Comparison of ENCODE assay signal across 22 cellular contexts in genomic region chr6:35351422-35351821, GRCh38. TPM values are rescaled to one million over a fixed set of nuclear protein-coding genes. Genes with fewer than 3 reads are reported as not detected.
"Had no signal": no experiment of that assay in that cellular context is flagged by ENCODE, and none has a peak within 500 bp of the region (broad histone marks: within the 10 kb centered on the region; RNA-seq: fewer than 3 reads in every experiment).

No MANE protein-coding gene starts in this region.

- H3K9me3 ChIP-seq: heart right ventricle, spleen, tibial artery had no signal

- ATAC-seq: activated CD4-positive, CD25-positive, alpha-beta regulatory T cell treated with anti-CD3 and anti-CD28 coated beads, Interleukin-2, amount 50 U/mL, for 24 hours; activated CD8-positive, alpha-beta memory T cell treated with anti-CD3 and anti-CD28 coated beads, Interleukin-2, amount 10 ng/mL, durations not matched to agents 7 days and 5 days; activated CD8-positive, alpha-beta T cell treated with anti-CD3 and anti-CD28 coated beads for 36 hours; heart right ventricle; left colon; stimulated activated naive CD8-positive, alpha-beta T cell treated with anti-CD3 and anti-CD28 coated beads, Interleukin-15, amount 100 ng/mL, for 72 hours had no signal

- H3K27ac Mint-ChIP-seq: activated CD4-positive, alpha-beta T cell treated with anti-CD3 and anti-CD28 coated beads, Interleukin-2, amount 10 ng/mL, durations not matched to agents 7 days and 5 days; activated CD8-positive, alpha-beta memory T cell treated with anti-CD3 and anti-CD28 coated beads, Interleukin-2, amount 10 ng/mL, durations not matched to agents 7 days and 5 days; activated CD8-positive, alpha-beta T cell treated with anti-CD3 and anti-CD28 coated beads for 36 hours; brain; dendritic cell treated with granulocyte-macrophage colony-stimulating factor and Interleukin-4, amounts not matched to agents 40 ng/mL and 50 ng/mL, for 4 days; memory B cell; progenitor cell of endocrine pancreas had no signal

- DNase-seq: activated CD4-positive, alpha-beta T cell treated with anti-CD3 and anti-CD28 coated beads, Interleukin-2, amount 10 ng/mL, durations not matched to agents 7 days and 5 days; activated CD8-positive, alpha-beta memory T cell treated with anti-CD3 and anti-CD28 coated beads, Interleukin-2, amount 10 ng/mL, durations not matched to agents 7 days and 5 days; activated CD8-positive, alpha-beta T cell treated with anti-CD3 and anti-CD28 coated beads for 36 hours; activated naive CD4-positive, alpha-beta T cell treated with Interleukin-2 at 50 U/mL for 16 hours; caudate nucleus; effector CD4-positive, alpha-beta T cell; erythroblast; foreskin fibroblast; heart right ventricle; left colon; retina; spleen; stimulated activated CD4-positive, alpha-beta T cell treated with anti-CD3 and anti-CD28 coated beads, Interleukin-4, amount 100 ng/mL, for 24 hours; stimulated activated naive CD8-positive, alpha-beta T cell treated with anti-CD3 and anti-CD28 coated beads, Interleukin-15, amount 100 ng/mL, for 72 hours; tibial artery had no signal

- H3K27me3 ChIP-seq: heart right ventricle, spleen, tibial artery had no signal

- H3K4me3 Mint-ChIP-seq: activated CD4-positive, alpha-beta T cell treated with anti-CD3 and anti-CD28 coated beads, Interleukin-2, amount 10 ng/mL, durations not matched to agents 7 days and 5 days; activated CD8-positive, alpha-beta memory T cell treated with anti-CD3 and anti-CD28 coated beads, Interleukin-2, amount 10 ng/mL, durations not matched to agents 7 days and 5 days; activated CD8-positive, alpha-beta T cell treated with anti-CD3 and anti-CD28 coated beads for 36 hours; brain; dendritic cell treated with granulocyte-macrophage colony-stimulating factor and Interleukin-4, amounts not matched to agents 40 ng/mL and 50 ng/mL, for 4 days; memory B cell; stimulated activated naive CD8-positive, alpha-beta T cell treated with anti-CD3 and anti-CD28 coated beads, Interleukin-15, amount 100 ng/mL, for 72 hours had no signal

- H3K9me3 Mint-ChIP-seq: activated CD4-positive, alpha-beta T cell treated with anti-CD3 and anti-CD28 coated beads, Interleukin-2, amount 10 ng/mL, durations not matched to agents 7 days and 5 days; activated CD8-positive, alpha-beta T cell treated with anti-CD3 and anti-CD28 coated beads for 36 hours; brain; dendritic cell treated with granulocyte-macrophage colony-stimulating factor and Interleukin-4, amounts not matched to agents 40 ng/mL and 50 ng/mL, for 4 days; memory B cell; stimulated activated naive CD8-positive, alpha-beta T cell treated with anti-CD3 and anti-CD28 coated beads, Interleukin-15, amount 100 ng/mL, for 72 hours had no signal

- H3K27me3 Mint-ChIP-seq: activated CD4-positive, alpha-beta T cell treated with anti-CD3 and anti-CD28 coated beads, Interleukin-2, amount 10 ng/mL, durations not matched to agents 7 days and 5 days; activated CD8-positive, alpha-beta memory T cell treated with anti-CD3 and anti-CD28 coated beads, Interleukin-2, amount 10 ng/mL, durations not matched to agents 7 days and 5 days; activated CD8-positive, alpha-beta T cell treated with anti-CD3 and anti-CD28 coated beads for 36 hours; brain; dendritic cell treated with granulocyte-macrophage colony-stimulating factor and Interleukin-4, amounts not matched to agents 40 ng/mL and 50 ng/mL, for 4 days; memory B cell; progenitor cell of endocrine pancreas; stimulated activated naive CD8-positive, alpha-beta T cell treated with anti-CD3 and anti-CD28 coated beads, Interleukin-15, amount 100 ng/mL, for 72 hours had no signal

- H3K4me3 ChIP-seq: heart right ventricle, spleen, tibial artery had no signal

- FAIRE-seq: keratinocyte had no signal

- H3K27ac ChIP-seq: heart right ventricle, spleen, tibial artery had no signal

RNA-seq across cellular contexts. Expression of gene DEF6, which starts 53.8 kb away (rescaled TPM):
- total RNA-seq: myocyte had no signal
